In the genomic region with DNA sequence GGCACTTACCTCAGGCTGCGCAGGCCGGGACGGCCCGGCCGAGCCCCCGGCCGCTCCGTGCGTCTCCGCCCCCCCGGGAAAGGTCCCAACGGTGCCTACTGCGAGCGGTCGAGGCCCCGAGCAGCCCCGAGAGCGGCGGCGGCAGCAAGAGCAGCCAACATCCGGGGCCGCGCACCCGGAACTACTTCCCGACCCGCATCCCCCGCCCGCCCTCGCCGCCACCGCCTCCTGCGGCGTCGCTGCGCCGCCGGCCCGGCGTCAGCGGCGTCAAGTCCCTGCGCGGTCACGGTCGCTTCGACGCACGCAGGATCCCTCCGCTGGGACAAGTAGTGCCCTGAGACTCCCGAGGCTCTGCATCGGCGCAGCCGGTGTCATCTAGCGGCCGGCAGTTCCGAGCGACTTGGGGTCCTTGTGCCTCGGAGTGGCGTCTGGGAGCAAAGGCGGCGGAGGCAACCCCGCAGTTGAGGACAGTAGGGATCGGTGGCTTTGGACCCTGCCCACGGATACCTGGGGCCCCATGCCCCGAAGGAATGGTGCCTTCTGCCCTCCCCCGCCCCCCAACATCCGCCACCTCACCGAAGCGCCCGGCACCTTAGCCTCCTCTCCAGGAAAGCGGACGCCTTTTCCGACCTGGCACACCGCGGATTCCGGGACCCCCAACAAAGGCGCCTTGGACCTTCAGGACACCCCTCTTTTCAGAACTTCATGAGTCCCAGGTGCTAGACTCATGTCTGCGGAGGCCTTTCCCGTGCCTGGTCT, we compare ENCODE assay signal across 1 cellular context.
TF ChIP-seq lines count a peak whose summit lies in the region.

A gene (minus strand): TSS at position 186 of the 759 bp plus-strand sequence. CDS start 24,142 bp downstream, outside the sequence.

TF ChIP-seq in K562, 482 proteins besides CTCF, POLR2A, EP300 and RAD21 (continued from another document and continues in another):
- TF ChIP-seq ZSCAN29 (IDR thresholded peaks at IDR 0.05) (no peak), NFXL1 (CRISPR knock-in tag; IDR thresholded peaks at IDR 0.05) (no peak), KLF10 (CRISPR knock-in tag; IDR thresholded peaks at IDR 0.05) (no peak), RFX5 (IDR thresholded peaks at IDR 0.05; ENCODE audit: low read depth, low read length) (no peak), SIX5 (IDR thresholded peaks at IDR 0.05; ENCODE audit: borderline replicate concordance in 1 of 2, insufficient read depth in 1 of 2, low read depth in 1 of 2, low read length in 2 of 2) (peak; percentile 26 to 34; a peak in 3 of 4 replicates), MAZ (CRISPR knock-in tag; conservative IDR thresholded peaks at IDR 0.05 in 1 of 2, IDR thresholded peaks at IDR 0.05 in 1 of 2) (peak; percentile 87 to 93), SRSF1 (IDR thresholded peaks at IDR 0.05; ENCODE audit: low read depth, low read length) (no peak), EZH2 (IDR thresholded peaks at IDR 0.05; ENCODE audit: borderline replicate concordance, low read depth, low read length) (no peak), PRPF4 (IDR thresholded peaks at IDR 0.05; ENCODE audit: insufficient read depth, low read depth, low read length, poor library complexity, severe bottlenecking) (no peak), ZNF717 (CRISPR knock-in tag; IDR thresholded peaks at IDR 0.05) (no peak), BDP1 (IDR thresholded peaks at IDR 0.05; ENCODE audit: insufficient read depth, insufficient read length) (no peak), LEF1 (IDR thresholded peaks at IDR 0.05) (no peak), IFI16 (CRISPR knock-in tag; IDR thresholded peaks at IDR 0.05) (no peak), SMARCA4 (IDR thresholded peaks at IDR 0.05) (no peak), GTF2E2 (tag; IDR thresholded peaks at IDR 0.05) (peak; percentile 45; the same call in 1 of the 2 replicates), ARID1B (IDR thresholded peaks at IDR 0.05) (peak; percentile 54; the same call in 1 of the 2 replicates), POLR3G (IDR thresholded peaks at IDR 0.05; ENCODE audit: extremely low read depth, insufficient read length, insufficient replicate concordance) (no peak), ZNF561 (CRISPR knock-in tag; conservative IDR thresholded peaks at IDR 0.05) (no peak), PCBP1 (IDR thresholded peaks at IDR 0.05; ENCODE audit: low read depth, low read length, poor library complexity, severe bottlenecking) (peak; percentile 100), ADNP (tag; IDR thresholded peaks at IDR 0.05) (no peak), GATAD2B (IDR thresholded peaks at IDR 0.05; ENCODE audit: borderline replicate concordance) (peak; percentile 80), BRD9 (IDR thresholded peaks at IDR 0.05; ENCODE audit: low read depth, partially characterized antibody) (peak; percentile 81), BCOR (IDR thresholded peaks at IDR 0.05) (peak; percentile 80), E2F3 (CRISPR knock-in tag; IDR thresholded peaks at IDR 0.05) (no peak), SNIP1 (IDR thresholded peaks at IDR 0.05; ENCODE audit: low read depth) (no peak), SMARCB1 (IDR thresholded peaks at IDR 0.05; ENCODE audit: insufficient read length, low read depth) (no peak), ZNF12 (CRISPR knock-in tag; IDR thresholded peaks at IDR 0.05) (no peak; the same call in 1 of the 2 replicates), FOXJ2 (tag; IDR thresholded peaks at IDR 0.05) (no peak), FUS (optimal IDR thresholded peaks at IDR 0.05; ENCODE audit: low read depth, low read length) (no peak), LCOR (CRISPR knock-in tag; IDR thresholded peaks at IDR 0.05) (no peak; the same call in 1 of the 2 replicates), ESRRB (CRISPR knock-in tag; IDR thresholded peaks at IDR 0.05; ENCODE audit: borderline replicate concordance) (no peak), GABPA (tag; conservative IDR thresholded peaks at IDR 0.05; ENCODE audit: low read depth) (peak; percentile 97), ZFP30 (CRISPR knock-in tag; IDR thresholded peaks at IDR 0.05; ENCODE audit: borderline replicate concordance) (no peak), CHD1 (IDR thresholded peaks at IDR 0.05; ENCODE audit: low read length) (no peak), NR3C1 (CRISPR knock-in tag; IDR thresholded peaks at IDR 0.05) (0 out of 2 replicates have a peak, but pooled peaks have one; percentile 55)
- TF ChIP-seq, protein P1, sequence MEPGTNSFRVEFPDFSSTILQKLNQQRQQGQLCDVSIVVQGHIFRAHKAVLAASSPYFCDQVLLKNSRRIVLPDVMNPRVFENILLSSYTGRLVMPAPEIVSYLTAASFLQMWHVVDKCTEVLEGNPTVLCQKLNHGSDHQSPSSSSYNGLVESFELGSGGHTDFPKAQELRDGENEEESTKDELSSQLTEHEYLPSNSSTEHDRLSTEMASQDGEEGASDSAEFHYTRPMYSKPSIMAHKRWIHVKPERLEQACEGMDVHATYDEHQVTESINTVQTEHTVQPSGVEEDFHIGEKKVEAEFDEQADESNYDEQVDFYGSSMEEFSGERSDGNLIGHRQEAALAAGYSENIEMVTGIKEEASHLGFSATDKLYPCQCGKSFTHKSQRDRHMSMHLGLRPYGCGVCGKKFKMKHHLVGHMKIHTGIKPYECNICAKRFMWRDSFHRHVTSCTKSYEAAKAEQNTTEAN (CRISPR knock-in tag; IDR thresholded peaks at IDR 0.05), result peak; percentile 64; the same call in 1 of the 2 replicates
- TF ChIP-seq, protein P2, sequence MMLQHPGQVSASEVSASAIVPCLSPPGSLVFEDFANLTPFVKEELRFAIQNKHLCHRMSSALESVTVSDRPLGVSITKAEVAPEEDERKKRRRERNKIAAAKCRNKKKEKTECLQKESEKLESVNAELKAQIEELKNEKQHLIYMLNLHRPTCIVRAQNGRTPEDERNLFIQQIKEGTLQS (IDR thresholded peaks at IDR 0.05), result peak; percentile 54
- TF ChIP-seq, protein P2 (CRISPR knock-in tag; conservative IDR thresholded peaks at IDR 0.05), result no peak; the same call in 1 of the 2 replicates
- TF ChIP-seq, protein P3, sequence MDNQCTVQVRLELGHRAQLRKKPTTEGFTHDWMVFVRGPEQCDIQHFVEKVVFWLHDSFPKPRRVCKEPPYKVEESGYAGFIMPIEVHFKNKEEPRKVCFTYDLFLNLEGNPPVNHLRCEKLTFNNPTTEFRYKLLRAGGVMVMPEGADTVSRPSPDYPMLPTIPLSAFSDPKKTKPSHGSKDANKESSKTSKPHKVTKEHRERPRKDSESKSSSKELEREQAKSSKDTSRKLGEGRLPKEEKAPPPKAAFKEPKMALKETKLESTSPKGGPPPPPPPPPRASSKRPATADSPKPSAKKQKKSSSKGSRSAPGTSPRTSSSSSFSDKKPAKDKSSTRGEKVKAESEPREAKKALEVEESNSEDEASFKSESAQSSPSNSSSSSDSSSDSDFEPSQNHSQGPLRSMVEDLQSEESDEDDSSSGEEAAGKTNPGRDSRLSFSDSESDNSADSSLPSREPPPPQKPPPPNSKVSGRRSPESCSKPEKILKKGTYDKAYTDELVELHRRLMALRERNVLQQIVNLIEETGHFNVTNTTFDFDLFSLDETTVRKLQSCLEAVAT (IDR thresholded peaks at IDR 0.05), result peak in 1 of 2 experiments; percentile 83; a peak in 2 of 4 replicates
- TF ChIP-seq, protein P4, sequence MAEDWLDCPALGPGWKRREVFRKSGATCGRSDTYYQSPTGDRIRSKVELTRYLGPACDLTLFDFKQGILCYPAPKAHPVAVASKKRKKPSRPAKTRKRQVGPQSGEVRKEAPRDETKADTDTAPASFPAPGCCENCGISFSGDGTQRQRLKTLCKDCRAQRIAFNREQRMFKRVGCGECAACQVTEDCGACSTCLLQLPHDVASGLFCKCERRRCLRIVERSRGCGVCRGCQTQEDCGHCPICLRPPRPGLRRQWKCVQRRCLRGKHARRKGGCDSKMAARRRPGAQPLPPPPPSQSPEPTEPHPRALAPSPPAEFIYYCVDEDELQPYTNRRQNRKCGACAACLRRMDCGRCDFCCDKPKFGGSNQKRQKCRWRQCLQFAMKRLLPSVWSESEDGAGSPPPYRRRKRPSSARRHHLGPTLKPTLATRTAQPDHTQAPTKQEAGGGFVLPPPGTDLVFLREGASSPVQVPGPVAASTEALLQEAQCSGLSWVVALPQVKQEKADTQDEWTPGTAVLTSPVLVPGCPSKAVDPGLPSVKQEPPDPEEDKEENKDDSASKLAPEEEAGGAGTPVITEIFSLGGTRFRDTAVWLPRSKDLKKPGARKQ (CRISPR knock-in tag; IDR thresholded peaks at IDR 0.05), result no peak
- TF ChIP-seq, protein P5, sequence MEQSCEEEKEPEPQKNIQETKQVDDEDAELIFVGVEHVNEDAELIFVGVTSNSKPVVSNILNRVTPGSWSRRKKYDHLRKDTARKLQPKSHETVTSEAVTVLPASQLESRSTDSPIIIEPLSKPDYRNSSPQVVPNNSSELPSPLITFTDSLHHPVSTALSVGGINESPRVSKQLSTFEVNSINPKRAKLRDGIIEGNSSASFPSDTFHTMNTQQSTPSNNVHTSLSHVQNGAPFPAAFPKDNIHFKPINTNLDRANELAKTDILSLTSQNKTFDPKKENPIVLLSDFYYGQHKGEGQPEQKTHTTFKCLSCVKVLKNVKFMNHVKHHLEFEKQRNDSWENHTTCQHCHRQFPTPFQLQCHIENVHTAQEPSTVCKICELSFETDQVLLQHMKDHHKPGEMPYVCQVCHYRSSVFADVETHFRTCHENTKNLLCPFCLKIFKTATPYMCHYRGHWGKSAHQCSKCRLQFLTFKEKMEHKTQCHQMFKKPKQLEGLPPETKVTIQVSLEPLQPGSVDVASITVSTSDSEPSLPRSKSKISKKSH (CRISPR knock-in tag; IDR thresholded peaks at IDR 0.05), result no peak
- TF ChIP-seq, protein P6, sequence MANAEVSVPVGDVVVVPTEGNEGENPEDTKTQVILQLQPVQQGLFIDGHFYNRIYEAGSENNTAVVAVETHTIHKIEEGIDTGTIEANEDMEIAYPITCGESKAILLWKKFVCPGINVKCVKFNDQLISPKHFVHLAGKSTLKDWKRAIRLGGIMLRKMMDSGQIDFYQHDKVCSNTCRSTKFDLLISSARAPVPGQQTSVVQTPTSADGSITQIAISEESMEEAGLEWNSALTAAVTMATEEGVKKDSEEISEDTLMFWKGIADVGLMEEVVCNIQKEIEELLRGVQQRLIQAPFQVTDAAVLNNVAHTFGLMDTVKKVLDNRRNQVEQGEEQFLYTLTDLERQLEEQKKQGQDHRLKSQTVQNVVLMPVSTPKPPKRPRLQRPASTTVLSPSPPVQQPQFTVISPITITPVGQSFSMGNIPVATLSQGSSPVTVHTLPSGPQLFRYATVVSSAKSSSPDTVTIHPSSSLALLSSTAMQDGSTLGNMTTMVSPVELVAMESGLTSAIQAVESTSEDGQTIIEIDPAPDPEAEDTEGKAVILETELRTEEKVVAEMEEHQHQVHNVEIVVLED (CRISPR knock-in tag; IDR thresholded peaks at IDR 0.05), result peak; percentile 100
- TF ChIP-seq, protein P7, sequence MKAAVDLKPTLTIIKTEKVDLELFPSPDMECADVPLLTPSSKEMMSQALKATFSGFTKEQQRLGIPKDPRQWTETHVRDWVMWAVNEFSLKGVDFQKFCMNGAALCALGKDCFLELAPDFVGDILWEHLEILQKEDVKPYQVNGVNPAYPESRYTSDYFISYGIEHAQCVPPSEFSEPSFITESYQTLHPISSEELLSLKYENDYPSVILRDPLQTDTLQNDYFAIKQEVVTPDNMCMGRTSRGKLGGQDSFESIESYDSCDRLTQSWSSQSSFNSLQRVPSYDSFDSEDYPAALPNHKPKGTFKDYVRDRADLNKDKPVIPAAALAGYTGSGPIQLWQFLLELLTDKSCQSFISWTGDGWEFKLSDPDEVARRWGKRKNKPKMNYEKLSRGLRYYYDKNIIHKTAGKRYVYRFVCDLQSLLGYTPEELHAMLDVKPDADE (conservative IDR thresholded peaks at IDR 0.05; ENCODE audit: control insufficient read depth, low read depth, low read length), result peak; percentile 51
- TF ChIP-seq, protein P8, sequence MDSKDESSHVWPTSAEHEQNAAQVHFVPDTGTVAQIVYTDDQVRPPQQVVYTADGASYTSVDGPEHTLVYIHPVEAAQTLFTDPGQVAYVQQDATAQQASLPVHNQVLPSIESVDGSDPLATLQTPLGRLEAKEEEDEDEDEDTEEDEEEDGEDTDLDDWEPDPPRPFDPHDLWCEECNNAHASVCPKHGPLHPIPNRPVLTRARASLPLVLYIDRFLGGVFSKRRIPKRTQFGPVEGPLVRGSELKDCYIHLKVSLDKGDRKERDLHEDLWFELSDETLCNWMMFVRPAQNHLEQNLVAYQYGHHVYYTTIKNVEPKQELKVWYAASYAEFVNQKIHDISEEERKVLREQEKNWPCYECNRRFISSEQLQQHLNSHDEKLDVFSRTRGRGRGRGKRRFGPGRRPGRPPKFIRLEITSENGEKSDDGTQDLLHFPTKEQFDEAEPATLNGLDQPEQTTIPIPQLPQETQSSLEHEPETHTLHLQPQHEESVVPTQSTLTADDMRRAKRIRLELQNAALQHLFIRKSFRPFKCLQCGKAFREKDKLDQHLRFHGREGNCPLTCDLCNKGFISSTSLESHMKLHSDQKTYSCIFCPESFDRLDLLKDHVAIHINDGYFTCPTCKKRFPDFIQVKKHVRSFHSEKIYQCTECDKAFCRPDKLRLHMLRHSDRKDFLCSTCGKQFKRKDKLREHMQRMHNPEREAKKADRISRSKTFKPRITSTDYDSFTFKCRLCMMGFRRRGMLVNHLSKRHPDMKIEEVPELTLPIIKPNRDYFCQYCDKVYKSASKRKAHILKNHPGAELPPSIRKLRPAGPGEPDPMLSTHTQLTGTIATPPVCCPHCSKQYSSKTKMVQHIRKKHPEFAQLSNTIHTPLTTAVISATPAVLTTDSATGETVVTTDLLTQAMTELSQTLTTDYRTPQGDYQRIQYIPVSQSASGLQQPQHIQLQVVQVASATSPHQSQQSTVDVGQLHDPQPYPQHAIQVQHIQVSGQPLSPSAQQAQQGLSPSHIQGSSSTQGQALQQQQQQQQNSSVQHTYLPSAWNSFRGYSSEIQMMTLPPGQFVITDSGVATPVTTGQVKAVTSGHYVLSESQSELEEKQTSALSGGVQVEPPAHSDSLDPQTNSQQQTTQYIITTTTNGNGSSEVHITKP (IDR thresholded peaks at IDR 0.05; ENCODE audit: partially characterized antibody), result peak; percentile 96
- TF ChIP-seq, protein P9, sequence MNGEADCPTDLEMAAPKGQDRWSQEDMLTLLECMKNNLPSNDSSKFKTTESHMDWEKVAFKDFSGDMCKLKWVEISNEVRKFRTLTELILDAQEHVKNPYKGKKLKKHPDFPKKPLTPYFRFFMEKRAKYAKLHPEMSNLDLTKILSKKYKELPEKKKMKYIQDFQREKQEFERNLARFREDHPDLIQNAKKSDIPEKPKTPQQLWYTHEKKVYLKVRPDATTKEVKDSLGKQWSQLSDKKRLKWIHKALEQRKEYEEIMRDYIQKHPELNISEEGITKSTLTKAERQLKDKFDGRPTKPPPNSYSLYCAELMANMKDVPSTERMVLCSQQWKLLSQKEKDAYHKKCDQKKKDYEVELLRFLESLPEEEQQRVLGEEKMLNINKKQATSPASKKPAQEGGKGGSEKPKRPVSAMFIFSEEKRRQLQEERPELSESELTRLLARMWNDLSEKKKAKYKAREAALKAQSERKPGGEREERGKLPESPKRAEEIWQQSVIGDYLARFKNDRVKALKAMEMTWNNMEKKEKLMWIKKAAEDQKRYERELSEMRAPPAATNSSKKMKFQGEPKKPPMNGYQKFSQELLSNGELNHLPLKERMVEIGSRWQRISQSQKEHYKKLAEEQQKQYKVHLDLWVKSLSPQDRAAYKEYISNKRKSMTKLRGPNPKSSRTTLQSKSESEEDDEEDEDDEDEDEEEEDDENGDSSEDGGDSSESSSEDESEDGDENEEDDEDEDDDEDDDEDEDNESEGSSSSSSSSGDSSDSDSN (IDR thresholded peaks at IDR 0.05; ENCODE audit: borderline replicate concordance in 1 of 2, low read depth in 2 of 2, low read length in 2 of 2), result peak; percentile 69 to 83; a peak in 1 of 4 replicates
